ENCODE assay signal across 9 cellular contexts in genomic region chr1:234911787-234912186, GRCh38.
DNase-seq lines count a peak whose midpoint lies in the region; ATAC-seq and TF ChIP-seq lines count a peak whose summit lies in the region.
"Had no signal": no experiment of that assay in that cellular context is flagged by ENCODE, and none has a peak within 500 bp of the region (broad histone marks: within the 10 kb centered on the region; RNA-seq: fewer than 3 reads in every experiment).

No MANE protein-coding gene starts in this region.

- H3K36me3 Mint-ChIP-seq in stimulated activated memory B cell treated with anti-CD40 and anti-IgM and Interleukin-4, amounts not matched to agents 10 μg/mL and 1 μg/mL and 100 μg/mL, for 72 hours, result no peaks in the 10 kb centered on the region
- H3K36me3 Mint-ChIP-seq: activated naive CD4-positive, alpha-beta T cell treated with anti-CD3 and anti-CD28 coated beads, Interleukin-2, amount 50 U/mL, for 24 hours had no signal

- no peak overlapping the region for H3K4me3 Mint-ChIP-seq in stimulated activated memory B cell treated with anti-CD40 and anti-IgM and Interleukin-4, amounts not matched to agents 10 μg/mL and 1 μg/mL and 100 μg/mL, for 72 hours
- H3K4me3 Mint-ChIP-seq: activated naive CD4-positive, alpha-beta T cell treated with anti-CD3 and anti-CD28 coated beads, Interleukin-2, amount 50 U/mL, for 24 hours had no signal

- peak overlapping the region; percentile 17 for H3K27ac Mint-ChIP-seq in stimulated activated memory B cell treated with anti-CD40 and anti-IgM and Interleukin-4, amounts not matched to agents 10 μg/mL and 1 μg/mL and 100 μg/mL, for 72 hours
- H3K27ac Mint-ChIP-seq: activated naive CD4-positive, alpha-beta T cell treated with anti-CD3 and anti-CD28 coated beads, Interleukin-2, amount 50 U/mL, for 24 hours had no signal

- in situ Hi-C loops in Panc1 (cut with HindIII; ENCODE audit: low pct_unique_long_range_greater_than_20kb, low sequenced_read_pairs), result no loop called here

- H3K4me1 ChIP-seq in Panc1 (ENCODE audit: control insufficient read depth, insufficient read depth, low read length) (peaks cover 11% of the 10 kb centered on the region), left ventricle myocardium inferior (peaks cover 77% of the 10 kb centered on the region)

- peak; percentile 33; the same call in 1 of the 2 replicates for ATAC-seq in Panc1
- no peak for ATAC-seq in stimulated activated memory B cell treated with anti-CD40 and anti-IgM and Interleukin-4, amounts not matched to agents 10 μg/mL and 1 μg/mL and 100 μg/mL, for 72 hours
- ATAC-seq in GM18498 (IDR thresholded peaks at IDR 0.05; ENCODE audit: unreplicated experiment), result no peak

- H3K9me3 ChIP-seq in Panc1 (ENCODE audit: control insufficient read depth, insufficient read depth, low read depth, low read length), result no peaks in the 10 kb centered on the region
- no peaks in the 10 kb centered on the region for H3K9me3 ChIP-seq in left ventricle myocardium inferior (replicated peaks)

- no peaks in the 10 kb centered on the region for H3K27me3 Mint-ChIP-seq in stimulated activated memory B cell treated with anti-CD40 and anti-IgM and Interleukin-4, amounts not matched to agents 10 μg/mL and 1 μg/mL and 100 μg/mL, for 72 hours
- H3K27me3 Mint-ChIP-seq: activated naive CD4-positive, alpha-beta T cell treated with anti-CD3 and anti-CD28 coated beads, Interleukin-2, amount 50 U/mL, for 24 hours had no signal

- no peak for DNase-seq in Panc1 (ENCODE audit: low read depth, low spot score)
- peak; percentile 10 for DNase-seq in activated T-helper 1 cell treated with Interleukin-2 at 50 U/mL for 16 hours (ENCODE audit: low read depth)
- no peak for DNase-seq in left ventricle myocardium inferior
- no peak for DNase-seq in anterior cingulate cortex (lab: John Stamatoyannopoulos, UW)
- DNase-seq in occipital lobe (lab: John Stamatoyannopoulos, UW), result no peak
- DNase-seq: NCI-H2227 treated with DMSO at 0.1 percent for 48 hours had no signal

- CTCF ChIA-PET in Panc1 (lab: Charles Lee), result no interaction called here

- no TSS peak for BruUV-seq in Panc1 (replicated peaks; lab: Mats Ljungman, UMichigan)

- peaks cover 11% of the 10 kb centered on the region for H3K4me1 Mint-ChIP-seq in stimulated activated memory B cell treated with anti-CD40 and anti-IgM and Interleukin-4, amounts not matched to agents 10 μg/mL and 1 μg/mL and 100 μg/mL, for 72 hours

- H3K4me3 ChIP-seq in Panc1 (ENCODE audit: low read depth in 2 of 2, low read length in 2 of 2) (no peak overlapping the region), left ventricle myocardium inferior (no peak overlapping the region)

- TF ChIP-seq CTCF in Panc1 (IDR thresholded peaks at IDR 0.05) (no peak), left ventricle myocardium inferior (IDR thresholded peaks at IDR 0.05; ENCODE audit: borderline replicate concordance) (no peak)

- H3K27me3 ChIP-seq in Panc1 (ENCODE audit: control insufficient read depth, insufficient read depth, low read length) (no peaks in the 10 kb centered on the region), left ventricle myocardium inferior (ENCODE audit: low read depth) (no peaks in the 10 kb centered on the region)

- H3K36me3 ChIP-seq in Panc1 (ENCODE audit: control insufficient read depth, insufficient read depth, low read length), result no peaks in the 10 kb centered on the region
- no peaks in the 10 kb centered on the region for H3K36me3 ChIP-seq in left ventricle myocardium inferior

- POLR2A ChIA-PET in Panc1 (lab: Charles Lee), result no interaction called here

- no peaks in the 10 kb centered on the region for H3K9me3 Mint-ChIP-seq in stimulated activated memory B cell treated with anti-CD40 and anti-IgM and Interleukin-4, amounts not matched to agents 10 μg/mL and 1 μg/mL and 100 μg/mL, for 72 hours
- H3K9me3 Mint-ChIP-seq: activated naive CD4-positive, alpha-beta T cell treated with anti-CD3 and anti-CD28 coated beads, Interleukin-2, amount 50 U/mL, for 24 hours had no signal

- H3K27ac ChIP-seq in Panc1 (ENCODE audit: low read length) (peak overlapping the region; percentile 65), left ventricle myocardium inferior (replicated peaks) (peak overlapping the region; percentile 97)

- intact Hi-C loops in Panc1 (cut with micrococcal nuclease; ENCODE audit: unreplicated experiment), result no loop called here
- intact Hi-C loops in left ventricle myocardium inferior (cut with micrococcal nuclease), result no loop called here
